In the genomic region with DNA sequence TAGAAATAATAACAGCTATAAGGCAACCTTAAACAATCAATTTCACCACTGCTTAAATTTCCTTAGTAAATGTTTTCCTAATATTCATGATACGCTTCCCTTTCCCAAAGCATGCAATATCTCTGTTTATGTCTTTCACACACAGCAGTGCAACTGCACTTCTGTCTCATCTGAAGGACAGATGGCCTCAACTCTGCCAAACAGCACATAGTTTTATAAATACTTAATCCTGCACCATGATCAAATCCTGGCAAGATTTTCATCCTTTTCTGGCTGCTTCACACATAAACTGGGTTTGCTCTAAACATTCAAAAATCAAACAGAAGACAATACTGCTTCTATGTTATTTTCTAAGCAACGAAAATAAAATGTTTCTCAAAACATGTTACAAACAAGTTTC, we compare ENCODE assay signal across 2 cellular contexts.
TF ChIP-seq lines count a peak whose summit lies in the region.

No MANE protein-coding gene starts in this region.

TF ChIP-seq in A549, 52 proteins besides CTCF, POLR2A, EP300 and RAD21 (continued from another document):
- TF ChIP-seq SMC3 (IDR thresholded peaks at IDR 0.05) (no peak), RFX5 (IDR thresholded peaks at IDR 0.05) (no peak), ZSCAN20 (CRISPR knock-in tag; IDR thresholded peaks at IDR 0.05) (no peak), TFCP2L1 (CRISPR knock-in tag; IDR thresholded peaks at IDR 0.05) (no peak)
TF ChIP-seq in A549: peak in this region for 0.

TF ChIP-seq in WTC11, 78 proteins besides CTCF, POLR2A, EP300 and RAD21:
- TF ChIP-seq ZNF317 (CRISPR knock-in tag; IDR thresholded peaks at IDR 0.05; ENCODE audit: borderline replicate concordance, low read depth) (no peak), TEAD1 (CRISPR knock-in tag; IDR thresholded peaks at IDR 0.05) (no peak), RORB (CRISPR knock-in tag; IDR thresholded peaks at IDR 0.05) (no peak), TEAD4 (CRISPR knock-in tag; IDR thresholded peaks at IDR 0.05) (no peak), SOX15 (CRISPR knock-in tag; IDR thresholded peaks at IDR 0.05) (no peak), ZNF423 (CRISPR knock-in tag; IDR thresholded peaks at IDR 0.05) (no peak), AR (CRISPR knock-in tag; IDR thresholded peaks at IDR 0.05) (no peak)
- TF ChIP-seq, protein P1, sequence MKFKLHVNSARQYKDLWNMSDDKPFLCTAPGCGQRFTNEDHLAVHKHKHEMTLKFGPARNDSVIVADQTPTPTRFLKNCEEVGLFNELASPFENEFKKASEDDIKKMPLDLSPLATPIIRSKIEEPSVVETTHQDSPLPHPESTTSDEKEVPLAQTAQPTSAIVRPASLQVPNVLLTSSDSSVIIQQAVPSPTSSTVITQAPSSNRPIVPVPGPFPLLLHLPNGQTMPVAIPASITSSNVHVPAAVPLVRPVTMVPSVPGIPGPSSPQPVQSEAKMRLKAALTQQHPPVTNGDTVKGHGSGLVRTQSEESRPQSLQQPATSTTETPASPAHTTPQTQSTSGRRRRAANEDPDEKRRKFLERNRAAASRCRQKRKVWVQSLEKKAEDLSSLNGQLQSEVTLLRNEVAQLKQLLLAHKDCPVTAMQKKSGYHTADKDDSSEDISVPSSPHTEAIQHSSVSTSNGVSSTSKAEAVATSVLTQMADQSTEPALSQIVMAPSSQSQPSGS (CRISPR knock-in tag; IDR thresholded peaks at IDR 0.05; ENCODE audit: borderline replicate concordance, low read depth) = no peak
